ENCODE assay signal across 1 cellular context in genomic region chr10:124048371-124049290, GRCh38.
TF ChIP-seq lines count a peak whose summit lies in the region.

No MANE protein-coding gene starts in this region.

TF ChIP-seq in HepG2, 621 proteins besides CTCF, POLR2A, EP300 and RAD21 (continued from another document and continues in another):
- TF ChIP-seq, protein P1, sequence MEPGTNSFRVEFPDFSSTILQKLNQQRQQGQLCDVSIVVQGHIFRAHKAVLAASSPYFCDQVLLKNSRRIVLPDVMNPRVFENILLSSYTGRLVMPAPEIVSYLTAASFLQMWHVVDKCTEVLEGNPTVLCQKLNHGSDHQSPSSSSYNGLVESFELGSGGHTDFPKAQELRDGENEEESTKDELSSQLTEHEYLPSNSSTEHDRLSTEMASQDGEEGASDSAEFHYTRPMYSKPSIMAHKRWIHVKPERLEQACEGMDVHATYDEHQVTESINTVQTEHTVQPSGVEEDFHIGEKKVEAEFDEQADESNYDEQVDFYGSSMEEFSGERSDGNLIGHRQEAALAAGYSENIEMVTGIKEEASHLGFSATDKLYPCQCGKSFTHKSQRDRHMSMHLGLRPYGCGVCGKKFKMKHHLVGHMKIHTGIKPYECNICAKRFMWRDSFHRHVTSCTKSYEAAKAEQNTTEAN (CRISPR knock-in tag; conservative IDR thresholded peaks at IDR 0.05), result peak; percentile 42; the same call in 1 of the 2 replicates
- TF ChIP-seq LCORL (IDR thresholded peaks at IDR 0.05) (peak; percentile 79; the same call in 1 of the 2 replicates), LCORL (CRISPR knock-in tag; IDR thresholded peaks at IDR 0.05) (peak; percentile 97), MIER3 (CRISPR knock-in tag; IDR thresholded peaks at IDR 0.05; ENCODE audit: borderline replicate concordance) (peak; percentile 68; the same call in 1 of the 2 replicates), SMAD9 (CRISPR knock-in tag; IDR thresholded peaks at IDR 0.05) (no peak), NBN (conservative IDR thresholded peaks at IDR 0.05) (no peak), THAP11 (CRISPR knock-in tag; IDR thresholded peaks at IDR 0.05) (0 out of 2 replicates have a peak, but pooled peaks have one; percentile 36), ATF6 (CRISPR knock-in tag; conservative IDR thresholded peaks at IDR 0.05) (no peak), ZNF441 (CRISPR knock-in tag; IDR thresholded peaks at IDR 0.05; ENCODE audit: borderline replicate concordance) (0 out of 2 replicates have a peak, but pooled peaks have one; percentile 14), HNF4A (CRISPR knock-in tag; IDR thresholded peaks at IDR 0.05) (peak; percentile 96), SMC3 (IDR thresholded peaks at IDR 0.05; ENCODE audit: low read length) (peak; percentile 33; the same call in 1 of the 2 replicates), ZNF670 (CRISPR knock-in tag; IDR thresholded peaks at IDR 0.05; ENCODE audit: borderline replicate concordance) (0 out of 2 replicates have a peak, but pooled peaks have one; percentile 33), SIN3A (IDR thresholded peaks at IDR 0.05; ENCODE audit: borderline replicate concordance, low read depth, low read length) (peak; percentile 59; the same call in 1 of the 2 replicates), SP5 (CRISPR knock-in tag; IDR thresholded peaks at IDR 0.05; ENCODE audit: borderline replicate concordance, low read depth) (peak; percentile 75), CHD4 (IDR thresholded peaks at IDR 0.05; ENCODE audit: borderline replicate concordance, low read length) (peak; percentile 63; the same call in 1 of the 2 replicates), NKX3-1 (CRISPR knock-in tag; IDR thresholded peaks at IDR 0.05) (no peak), HDAC1 (CRISPR knock-in tag; IDR thresholded peaks at IDR 0.05) (peak; percentile 89), HNF1A (IDR thresholded peaks at IDR 0.05; ENCODE audit: low read depth) (peak; percentile 40; the same call in 1 of the 2 replicates), HNF1A (CRISPR knock-in tag; IDR thresholded peaks at IDR 0.05; ENCODE audit: borderline replicate concordance) (no peak), FOXM1 (CRISPR knock-in tag; IDR thresholded peaks at IDR 0.05) (no peak), HMGA1 (CRISPR knock-in tag; conservative IDR thresholded peaks at IDR 0.05) (no peak), ZNF337 (CRISPR knock-in tag; IDR thresholded peaks at IDR 0.05; ENCODE audit: borderline replicate concordance, low read depth) (no peak), SRY (CRISPR knock-in tag; IDR thresholded peaks at IDR 0.05) (no peak), ISL2 (CRISPR knock-in tag; IDR thresholded peaks at IDR 0.05) (peak; percentile 91), FOXK2 (IDR thresholded peaks at IDR 0.05) (peak; percentile 47; the same call in 1 of the 2 replicates), BCL6 (CRISPR knock-in tag; IDR thresholded peaks at IDR 0.05) (peak; percentile 91), RARG (CRISPR knock-in tag; IDR thresholded peaks at IDR 0.05; ENCODE audit: low read depth) (no peak), ZNF746 (CRISPR knock-in tag; IDR thresholded peaks at IDR 0.05) (peak; percentile 26; the same call in 1 of the 2 replicates), RELA (CRISPR knock-in tag; IDR thresholded peaks at IDR 0.05) (no peak), ZKSCAN1 (IDR thresholded peaks at IDR 0.05; ENCODE audit: low read length) (no peak), FOXK1 (CRISPR knock-in tag; IDR thresholded peaks at IDR 0.05; ENCODE audit: borderline replicate concordance, low read depth) (0 out of 2 replicates have a peak, but pooled peaks have one; percentile 48), KMT2A (CRISPR knock-in tag; IDR thresholded peaks at IDR 0.05) (peak; percentile 29; the same call in 1 of the 2 replicates), MTF2 (CRISPR knock-in tag; IDR thresholded peaks at IDR 0.05; ENCODE audit: borderline replicate concordance) (no peak), ATF7-NPFF (CRISPR knock-in tag; IDR thresholded peaks at IDR 0.05; ENCODE audit: low read depth) (peak; percentile 38; the same call in 1 of the 2 replicates), ZEB1 (IDR thresholded peaks at IDR 0.05; ENCODE audit: insufficient replicate concordance, low read depth) (no peak), ZNF691 (CRISPR knock-in tag; IDR thresholded peaks at IDR 0.05; ENCODE audit: borderline replicate concordance, low read depth) (no peak), MTA3 (CRISPR knock-in tag; IDR thresholded peaks at IDR 0.05) (no peak), ZHX1 (CRISPR knock-in tag; IDR thresholded peaks at IDR 0.05; ENCODE audit: low read depth) (peak; percentile 26; the same call in 1 of the 2 replicates), NR2F1 (CRISPR knock-in tag; IDR thresholded peaks at IDR 0.05) (peak in 1 of 2 experiments; percentile 31; a peak in 2 of 4 replicates)
- TF ChIP-seq, protein P2, sequence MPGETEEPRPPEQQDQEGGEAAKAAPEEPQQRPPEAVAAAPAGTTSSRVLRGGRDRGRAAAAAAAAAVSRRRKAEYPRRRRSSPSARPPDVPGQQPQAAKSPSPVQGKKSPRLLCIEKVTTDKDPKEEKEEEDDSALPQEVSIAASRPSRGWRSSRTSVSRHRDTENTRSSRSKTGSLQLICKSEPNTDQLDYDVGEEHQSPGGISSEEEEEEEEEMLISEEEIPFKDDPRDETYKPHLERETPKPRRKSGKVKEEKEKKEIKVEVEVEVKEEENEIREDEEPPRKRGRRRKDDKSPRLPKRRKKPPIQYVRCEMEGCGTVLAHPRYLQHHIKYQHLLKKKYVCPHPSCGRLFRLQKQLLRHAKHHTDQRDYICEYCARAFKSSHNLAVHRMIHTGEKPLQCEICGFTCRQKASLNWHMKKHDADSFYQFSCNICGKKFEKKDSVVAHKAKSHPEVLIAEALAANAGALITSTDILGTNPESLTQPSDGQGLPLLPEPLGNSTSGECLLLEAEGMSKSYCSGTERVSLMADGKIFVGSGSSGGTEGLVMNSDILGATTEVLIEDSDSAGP (CRISPR knock-in tag; IDR thresholded peaks at IDR 0.05; ENCODE audit: borderline replicate concordance), result peak; percentile 18; the same call in 1 of the 2 replicates
- TF ChIP-seq, protein P3, sequence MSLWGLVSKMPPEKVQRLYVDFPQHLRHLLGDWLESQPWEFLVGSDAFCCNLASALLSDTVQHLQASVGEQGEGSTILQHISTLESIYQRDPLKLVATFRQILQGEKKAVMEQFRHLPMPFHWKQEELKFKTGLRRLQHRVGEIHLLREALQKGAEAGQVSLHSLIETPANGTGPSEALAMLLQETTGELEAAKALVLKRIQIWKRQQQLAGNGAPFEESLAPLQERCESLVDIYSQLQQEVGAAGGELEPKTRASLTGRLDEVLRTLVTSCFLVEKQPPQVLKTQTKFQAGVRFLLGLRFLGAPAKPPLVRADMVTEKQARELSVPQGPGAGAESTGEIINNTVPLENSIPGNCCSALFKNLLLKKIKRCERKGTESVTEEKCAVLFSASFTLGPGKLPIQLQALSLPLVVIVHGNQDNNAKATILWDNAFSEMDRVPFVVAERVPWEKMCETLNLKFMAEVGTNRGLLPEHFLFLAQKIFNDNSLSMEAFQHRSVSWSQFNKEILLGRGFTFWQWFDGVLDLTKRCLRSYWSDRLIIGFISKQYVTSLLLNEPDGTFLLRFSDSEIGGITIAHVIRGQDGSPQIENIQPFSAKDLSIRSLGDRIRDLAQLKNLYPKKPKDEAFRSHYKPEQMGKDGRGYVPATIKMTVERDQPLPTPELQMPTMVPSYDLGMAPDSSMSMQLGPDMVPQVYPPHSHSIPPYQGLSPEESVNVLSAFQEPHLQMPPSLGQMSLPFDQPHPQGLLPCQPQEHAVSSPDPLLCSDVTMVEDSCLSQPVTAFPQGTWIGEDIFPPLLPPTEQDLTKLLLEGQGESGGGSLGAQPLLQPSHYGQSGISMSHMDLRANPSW (CRISPR knock-in tag; IDR thresholded peaks at IDR 0.05; ENCODE audit: borderline replicate concordance), result peak; percentile 15; the same call in 1 of the 2 replicates
- TF ChIP-seq, protein P4, sequence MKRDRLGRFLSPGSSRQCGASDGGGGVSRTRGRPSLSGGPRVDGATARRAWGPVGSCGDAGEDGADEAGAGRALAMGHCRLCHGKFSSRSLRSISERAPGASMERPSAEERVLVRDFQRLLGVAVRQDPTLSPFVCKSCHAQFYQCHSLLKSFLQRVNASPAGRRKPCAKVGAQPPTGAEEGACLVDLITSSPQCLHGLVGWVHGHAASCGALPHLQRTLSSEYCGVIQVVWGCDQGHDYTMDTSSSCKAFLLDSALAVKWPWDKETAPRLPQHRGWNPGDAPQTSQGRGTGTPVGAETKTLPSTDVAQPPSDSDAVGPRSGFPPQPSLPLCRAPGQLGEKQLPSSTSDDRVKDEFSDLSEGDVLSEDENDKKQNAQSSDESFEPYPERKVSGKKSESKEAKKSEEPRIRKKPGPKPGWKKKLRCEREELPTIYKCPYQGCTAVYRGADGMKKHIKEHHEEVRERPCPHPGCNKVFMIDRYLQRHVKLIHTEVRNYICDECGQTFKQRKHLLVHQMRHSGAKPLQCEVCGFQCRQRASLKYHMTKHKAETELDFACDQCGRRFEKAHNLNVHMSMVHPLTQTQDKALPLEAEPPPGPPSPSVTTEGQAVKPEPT (CRISPR knock-in tag; IDR thresholded peaks at IDR 0.05; ENCODE audit: low read depth), result no peak
- TF ChIP-seq, protein P5, sequence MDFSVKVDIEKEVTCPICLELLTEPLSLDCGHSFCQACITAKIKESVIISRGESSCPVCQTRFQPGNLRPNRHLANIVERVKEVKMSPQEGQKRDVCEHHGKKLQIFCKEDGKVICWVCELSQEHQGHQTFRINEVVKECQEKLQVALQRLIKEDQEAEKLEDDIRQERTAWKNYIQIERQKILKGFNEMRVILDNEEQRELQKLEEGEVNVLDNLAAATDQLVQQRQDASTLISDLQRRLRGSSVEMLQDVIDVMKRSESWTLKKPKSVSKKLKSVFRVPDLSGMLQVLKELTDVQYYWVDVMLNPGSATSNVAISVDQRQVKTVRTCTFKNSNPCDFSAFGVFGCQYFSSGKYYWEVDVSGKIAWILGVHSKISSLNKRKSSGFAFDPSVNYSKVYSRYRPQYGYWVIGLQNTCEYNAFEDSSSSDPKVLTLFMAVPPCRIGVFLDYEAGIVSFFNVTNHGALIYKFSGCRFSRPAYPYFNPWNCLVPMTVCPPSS (IDR thresholded peaks at IDR 0.05), result no peak
- TF ChIP-seq, protein P6, sequence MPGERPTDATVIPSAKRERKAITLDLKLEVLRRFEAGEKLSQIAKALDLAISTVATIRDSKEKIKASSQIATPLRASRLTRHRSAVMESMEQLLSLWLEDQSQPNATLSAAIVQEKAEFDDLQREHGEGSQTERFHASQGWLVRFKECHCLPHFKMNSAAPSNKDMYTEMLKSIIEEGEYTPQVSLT (CRISPR knock-in tag; IDR thresholded peaks at IDR 0.05; ENCODE audit: borderline replicate concordance, low read depth), result no peak
